34 cellular contexts compared by ENCODE assay signal in the genomic region with DNA sequence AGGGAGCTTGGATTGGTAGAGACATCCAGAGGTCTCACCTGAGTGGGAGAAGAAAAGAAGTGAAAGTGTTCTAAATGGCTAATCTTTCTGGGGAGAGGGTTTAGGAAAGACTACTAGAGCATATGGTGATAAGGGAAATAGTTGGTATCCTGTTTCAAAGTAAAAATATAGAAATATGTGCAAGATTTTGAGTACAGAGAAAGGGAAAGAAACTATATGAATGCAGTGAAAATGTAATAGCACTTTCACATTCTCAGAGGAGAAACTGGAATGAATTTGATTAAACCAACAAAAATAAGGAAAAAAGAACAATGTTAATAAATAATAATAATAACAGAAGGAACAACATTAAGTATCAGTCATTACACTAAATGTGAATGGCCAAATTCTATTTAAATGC.
"Had no signal": no experiment of that assay in that cellular context is flagged by ENCODE, and none has a peak within 500 bp of the region (broad histone marks: within the 10 kb centered on the region; RNA-seq: fewer than 3 reads in every experiment).

No MANE protein-coding gene starts in this region.

- H3K36me3 ChIP-seq: breast epithelium, cardiac muscle cell had no signal

- H3K27ac Mint-ChIP-seq: activated CD4-positive, alpha-beta memory T cell treated with anti-CD3 and anti-CD28 coated beads for 36 hours; activated CD4-positive, alpha-beta T cell treated with anti-CD3 and anti-CD28 coated beads for 36 hours; activated CD4-positive, alpha-beta T cell treated with anti-CD3 and anti-CD28 coated beads, Interleukin-2, amount 10 ng/mL, durations not matched to agents 24 days and 14 days; activated CD8-positive, alpha-beta memory T cell treated with anti-CD3 and anti-CD28 coated beads, Interleukin-2, amount 10 ng/mL, durations not matched to agents 7 days and 5 days; activated CD8-positive, alpha-beta T cell treated with anti-CD3 and anti-CD28 coated beads, Interleukin-2, amount 10 ng/mL, durations not matched to agents 7 days and 5 days; activated naive CD4-positive, alpha-beta T cell treated with anti-CD3 and anti-CD28 coated beads, Interleukin-2, amount 10 ng/mL, durations not matched to agents 7 days and 5 days; activated naive CD4-positive, alpha-beta T cell treated with anti-CD3 and anti-CD28 coated beads, Interleukin-2, amount 50 U/mL, for 72 hours; activated naive CD8-positive, alpha-beta T cell treated with anti-CD3 and anti-CD28 coated beads, Interleukin-2, amount 10 ng/mL, durations not matched to agents 7 days and 5 days; activated T-helper 1 cell treated with anti-CD3 and anti-CD28 coated beads, Interleukin-12 subunit alpha, Interleukin-12 subunit beta, Interleukin-2, Interleukin-4 antibody, amounts not matched to agents 30 ng/mL and 10 ng/mL and 1 ng/mL, durations not matched to agents 14 hours and 24 hours and 36 hours; activated T-helper 2 cell treated with anti-CD3 and anti-CD28 coated beads, Interferon-gamma antibody, Interleukin-2, Interleukin-4, amounts not matched to agents 10 μg/mL and 5 μg/mL and 100 μg/mL, durations not matched to agents 14 hours and 24 hours and 36 hours; dendritic cell treated with granulocyte-macrophage colony-stimulating factor and Interleukin-4, amounts not matched to agents 40 ng/mL and 50 ng/mL, for 4 days; endodermal cell; T-cell; T-helper 1 cell treated with Interleukin-12 subunit alpha and Interleukin-12 subunit beta and Interleukin-4 antibody, amounts not matched to agents 30 μg/mL and 1 μg/mL, for 36 hours; T-helper 2 cell treated with Interferon-gamma antibody and Interleukin-4, amounts not matched to agents 5 μg/mL and 100 μg/mL, for 36 hours had no signal

- H3K9me3 ChIP-seq: ascending aorta, breast epithelium had no signal

- H3K4me1 Mint-ChIP-seq: activated CD8-positive, alpha-beta memory T cell treated with anti-CD3 and anti-CD28 coated beads, Interleukin-2, amount 10 ng/mL, durations not matched to agents 7 days and 5 days; activated naive CD4-positive, alpha-beta T cell treated with anti-CD3 and anti-CD28 coated beads, Interleukin-2, amount 10 ng/mL, durations not matched to agents 7 days and 5 days had no signal

- H3K36me3 Mint-ChIP-seq: activated CD4-positive, alpha-beta memory T cell treated with anti-CD3 and anti-CD28 coated beads for 36 hours; activated CD8-positive, alpha-beta memory T cell treated with anti-CD3 and anti-CD28 coated beads, Interleukin-2, amount 10 ng/mL, durations not matched to agents 7 days and 5 days; activated naive CD4-positive, alpha-beta T cell treated with anti-CD3 and anti-CD28 coated beads, Interleukin-2, amount 10 ng/mL, durations not matched to agents 7 days and 5 days; activated naive CD4-positive, alpha-beta T cell treated with anti-CD3 and anti-CD28 coated beads, Interleukin-2, amount 50 U/mL, for 72 hours had no signal

- ATAC-seq: activated CD4-positive, alpha-beta T cell treated with anti-CD3 and anti-CD28 coated beads for 36 hours; activated CD8-positive, alpha-beta memory T cell treated with anti-CD3 and anti-CD28 coated beads, Interleukin-2, amount 10 ng/mL, durations not matched to agents 7 days and 5 days; activated CD8-positive, alpha-beta T cell treated with anti-CD3 and anti-CD28 coated beads, Interleukin-2, amount 10 ng/mL, durations not matched to agents 7 days and 5 days; activated naive CD4-positive, alpha-beta T cell treated with anti-CD3 and anti-CD28 coated beads, Interleukin-2, amount 50 U/mL, for 72 hours; esophagus mucosa; T-cell had no signal

- H3K4me3 ChIP-seq: ascending aorta, breast epithelium, cardiac muscle cell, coronary artery, dorsolateral prefrontal cortex had no signal

- H3K27ac ChIP-seq: ascending aorta, breast epithelium, cardiac muscle cell, coronary artery, dorsolateral prefrontal cortex had no signal

- DNase-seq: activated CD4-positive, alpha-beta memory T cell treated with anti-CD3 and anti-CD28 coated beads for 36 hours; activated CD4-positive, alpha-beta T cell treated with anti-CD3 and anti-CD28 coated beads for 36 hours; activated CD4-positive, alpha-beta T cell treated with anti-CD3 and anti-CD28 coated beads, Interleukin-2, amount 10 ng/mL, durations not matched to agents 24 days and 14 days; activated CD4-positive, CD25-positive, alpha-beta regulatory T cell; activated CD4-positive, CD25-positive, alpha-beta regulatory T cell treated with anti-CD3 and anti-CD28 coated beads, Interleukin-2, amount 50 U/mL, for 72 hours; activated CD8-positive, alpha-beta memory T cell treated with anti-CD3 and anti-CD28 coated beads, Interleukin-2, amount 10 ng/mL, durations not matched to agents 7 days and 5 days; activated CD8-positive, alpha-beta memory T cell treated with anti-CD3 and anti-CD28 coated beads, Interleukin-2, amount 50 U/mL, for 4 hours; activated CD8-positive, alpha-beta T cell treated with anti-CD3 and anti-CD28 coated beads, Interleukin-2, amount 10 ng/mL, durations not matched to agents 7 days and 5 days; activated gamma-delta T cell; activated naive CD4-positive, alpha-beta T cell; activated naive CD4-positive, alpha-beta T cell treated with anti-CD3 and anti-CD28 coated beads, Interleukin-2, amount 10 ng/mL, durations not matched to agents 7 days and 5 days; activated naive CD8-positive, alpha-beta T cell treated with anti-CD3 and anti-CD28 coated beads, Interleukin-2, amount 10 ng/mL, durations not matched to agents 7 days and 5 days; activated T-cell treated with anti-CD3 and anti-CD28 coated beads, Interleukin-2, amount 50 U/mL, for 1 hour; activated T-cell treated with anti-CD3 and anti-CD28 coated beads, Interleukin-2, amount 50 U/mL, for 48 hours; central memory CD4-positive, alpha-beta T cell; dorsolateral prefrontal cortex; effector memory CD4-positive, alpha-beta T cell; endodermal cell; foreskin fibroblast; head of caudate nucleus; T-cell; T1000 had no signal

- H3K4me1 ChIP-seq: ascending aorta, breast epithelium had no signal

- H3K4me3 Mint-ChIP-seq: activated CD4-positive, alpha-beta memory T cell treated with anti-CD3 and anti-CD28 coated beads for 36 hours; activated CD4-positive, alpha-beta T cell treated with anti-CD3 and anti-CD28 coated beads for 36 hours; activated CD4-positive, alpha-beta T cell treated with anti-CD3 and anti-CD28 coated beads, Interleukin-2, amount 10 ng/mL, durations not matched to agents 24 days and 14 days; activated CD8-positive, alpha-beta memory T cell treated with anti-CD3 and anti-CD28 coated beads, Interleukin-2, amount 10 ng/mL, durations not matched to agents 7 days and 5 days; activated CD8-positive, alpha-beta T cell treated with anti-CD3 and anti-CD28 coated beads, Interleukin-2, amount 10 ng/mL, durations not matched to agents 7 days and 5 days; activated naive CD4-positive, alpha-beta T cell treated with anti-CD3 and anti-CD28 coated beads, Interleukin-2, amount 10 ng/mL, durations not matched to agents 7 days and 5 days; activated naive CD8-positive, alpha-beta T cell treated with anti-CD3 and anti-CD28 coated beads, Interleukin-2, amount 10 ng/mL, durations not matched to agents 7 days and 5 days; activated T-helper 1 cell treated with anti-CD3 and anti-CD28 coated beads, Interleukin-12 subunit alpha, Interleukin-12 subunit beta, Interleukin-2, Interleukin-4 antibody, amounts not matched to agents 30 ng/mL and 10 ng/mL and 1 ng/mL, durations not matched to agents 14 hours and 24 hours and 36 hours; brain; dendritic cell treated with granulocyte-macrophage colony-stimulating factor and Interleukin-4, amounts not matched to agents 40 ng/mL and 50 ng/mL, for 4 days; endodermal cell; T-cell; T-helper 1 cell treated with Interleukin-12 subunit alpha and Interleukin-12 subunit beta and Interleukin-4 antibody, amounts not matched to agents 30 μg/mL and 1 μg/mL, for 36 hours; T-helper 2 cell treated with Interferon-gamma antibody and Interleukin-4, amounts not matched to agents 5 μg/mL and 100 μg/mL, for 36 hours had no signal

- H3K9me3 Mint-ChIP-seq: activated CD4-positive, alpha-beta memory T cell treated with anti-CD3 and anti-CD28 coated beads for 36 hours; activated CD4-positive, alpha-beta T cell treated with anti-CD3 and anti-CD28 coated beads, Interleukin-2, amount 10 ng/mL, durations not matched to agents 24 days and 14 days; activated naive CD4-positive, alpha-beta T cell treated with anti-CD3 and anti-CD28 coated beads, Interleukin-2, amount 10 ng/mL, durations not matched to agents 7 days and 5 days; activated naive CD4-positive, alpha-beta T cell treated with anti-CD3 and anti-CD28 coated beads, Interleukin-2, amount 50 U/mL, for 72 hours; activated naive CD8-positive, alpha-beta T cell treated with anti-CD3 and anti-CD28 coated beads, Interleukin-2, amount 10 ng/mL, durations not matched to agents 7 days and 5 days; activated T-helper 1 cell treated with anti-CD3 and anti-CD28 coated beads, Interleukin-12 subunit alpha, Interleukin-12 subunit beta, Interleukin-2, Interleukin-4 antibody, amounts not matched to agents 30 ng/mL and 10 ng/mL and 1 ng/mL, durations not matched to agents 14 hours and 24 hours and 36 hours; activated T-helper 2 cell treated with anti-CD3 and anti-CD28 coated beads, Interferon-gamma antibody, Interleukin-2, Interleukin-4, amounts not matched to agents 10 μg/mL and 5 μg/mL and 100 μg/mL, durations not matched to agents 14 hours and 24 hours and 36 hours; brain; dendritic cell treated with granulocyte-macrophage colony-stimulating factor and Interleukin-4, amounts not matched to agents 40 ng/mL and 50 ng/mL, for 4 days; endodermal cell; T-cell; T-helper 1 cell treated with Interleukin-12 subunit alpha and Interleukin-12 subunit beta and Interleukin-4 antibody, amounts not matched to agents 30 μg/mL and 1 μg/mL, for 36 hours; T-helper 2 cell treated with Interferon-gamma antibody and Interleukin-4, amounts not matched to agents 5 μg/mL and 100 μg/mL, for 36 hours had no signal

- H3K27me3 Mint-ChIP-seq: activated CD4-positive, alpha-beta memory T cell treated with anti-CD3 and anti-CD28 coated beads for 36 hours; activated CD4-positive, alpha-beta T cell treated with anti-CD3 and anti-CD28 coated beads for 36 hours; activated CD4-positive, alpha-beta T cell treated with anti-CD3 and anti-CD28 coated beads, Interleukin-2, amount 10 ng/mL, durations not matched to agents 24 days and 14 days; activated CD8-positive, alpha-beta memory T cell treated with anti-CD3 and anti-CD28 coated beads, Interleukin-2, amount 10 ng/mL, durations not matched to agents 7 days and 5 days; activated naive CD4-positive, alpha-beta T cell treated with anti-CD3 and anti-CD28 coated beads, Interleukin-2, amount 10 ng/mL, durations not matched to agents 7 days and 5 days; activated naive CD8-positive, alpha-beta T cell treated with anti-CD3 and anti-CD28 coated beads, Interleukin-2, amount 10 ng/mL, durations not matched to agents 7 days and 5 days; brain; dendritic cell treated with granulocyte-macrophage colony-stimulating factor and Interleukin-4, amounts not matched to agents 40 ng/mL and 50 ng/mL, for 4 days; T-cell had no signal
